In genomic region chr15:67859331-67859946, GRCh38 we compare ENCODE assay signal across 20 cellular contexts. TPM values are rescaled to one million over a fixed set of nuclear protein-coding genes. Genes with fewer than 3 reads are reported as not detected.
A peak's percentile ranks its signal among the peaks of the same experiment; 100 is the strongest.
DNase-seq lines count a peak whose midpoint lies in the region; ATAC-seq and TF ChIP-seq lines count a peak whose summit lies in the region.
"Had no signal": no experiment of that assay in that cellular context is flagged by ENCODE, and none has a peak within 500 bp of the region (broad histone marks: within the 10 kb centered on the region; RNA-seq: fewer than 3 reads in every experiment).

No MANE protein-coding gene starts in this region.

- H3K79me2 ChIP-seq in PC-3 (ENCODE audit: low read length): no peaks in the 10 kb centered on the region

- H3K9me2 ChIP-seq in PC-3 (replicated peaks; ENCODE audit: low read length): no peaks in the 10 kb centered on the region

- H3K9ac ChIP-seq in BLaER1 (no peak overlapping the region), PC-3 (ENCODE audit: low read length) (no peak overlapping the region)
- H3K9ac ChIP-seq: GM23248 had no signal

- peak; percentile 29 for ATAC-seq in PC-3
- ATAC-seq: CD8-positive, alpha-beta T cell had no signal

- no peak overlapping the region for H3K27ac Mint-ChIP-seq in activated CD4-positive, alpha-beta memory T cell treated with anti-CD3 and anti-CD28 coated beads, Interleukin-2, amount 10 ng/mL, durations not matched to agents 7 days and 5 days
- H3K27ac Mint-ChIP-seq: CD8-positive, alpha-beta T cell had no signal

- H3K4me3 ChIP-seq in BLaER1 (no peak overlapping the region), PC-3 (ENCODE audit: low read length) (no peak overlapping the region)
- H3K4me3 ChIP-seq: GM23248 had no signal

- no peaks in the 10 kb centered on the region for H4K20me1 ChIP-seq in BLaER1
- no peaks in the 10 kb centered on the region for H4K20me1 ChIP-seq in PC-3 (ENCODE audit: low read length)

- H3K27ac ChIP-seq in BLaER1 (0 out of 2 replicates have a peak overlapping the region, but pooled peaks have one; percentile 9), PC-3 (ENCODE audit: low read length) (peak overlapping the region; percentile 50; the same call in 1 of the 2 replicates)
- H3K27ac ChIP-seq: GM23248, HL-60 had no signal

- H3F3A ChIP-seq in PC-3 (ENCODE audit: low read length, unreplicated experiment): no peaks in the 10 kb centered on the region

- BruUV-seq in PC-3 (replicated peaks; lab: Mats Ljungman, UMichigan): no TSS peak

- H3K9me3 Mint-ChIP-seq in activated CD4-positive, alpha-beta memory T cell treated with anti-CD3 and anti-CD28 coated beads, Interleukin-2, amount 10 ng/mL, durations not matched to agents 7 days and 5 days: no peaks in the 10 kb centered on the region
- H3K9me3 Mint-ChIP-seq: CD8-positive, alpha-beta T cell had no signal

- CTCF ChIA-PET in PC-3 (lab: Charles Lee): no interaction called here
- CTCF ChIA-PET in activated CD4-positive, alpha-beta memory T cell treated with anti-CD3 and anti-CD28 coated beads, Interleukin-2, amount 10 ng/mL, durations not matched to agents 7 days and 5 days (lab: Charles Lee): no interaction called here

- H3K4me1 ChIP-seq in BLaER1 (peaks cover 43% of the 10 kb centered on the region), PC-3 (ENCODE audit: insufficient read depth, low read length) (peaks cover 18% of the 10 kb centered on the region)

- H2AFZ ChIP-seq in PC-3 (ENCODE audit: low read length): 0 out of 2 replicates have a peak overlapping the region, but pooled peaks have one; percentile 13
- H2AFZ ChIP-seq: GM23248 had no signal

- TF ChIP-seq CTCF in PC-3 (conservative IDR thresholded peaks at IDR 0.05; ENCODE audit: low read depth, low read length): no peak

- intact Hi-C loops in PC-3 (cut with micrococcal nuclease): no loop called here

- H3K9me3 ChIP-seq in BLaER1: no peaks in the 10 kb centered on the region
- H3K9me3 ChIP-seq in PC-3 (ENCODE audit: low read length): no peaks in the 10 kb centered on the region

- H3K4me3 Mint-ChIP-seq in activated CD4-positive, alpha-beta memory T cell treated with anti-CD3 and anti-CD28 coated beads, Interleukin-2, amount 10 ng/mL, durations not matched to agents 7 days and 5 days: no peak overlapping the region
- H3K4me3 Mint-ChIP-seq: CD8-positive, alpha-beta T cell had no signal

- H3K27me3 ChIP-seq in BLaER1 (no peaks in the 10 kb centered on the region), PC-3 (ENCODE audit: low read length) (no peaks in the 10 kb centered on the region)

- POLR2A ChIA-PET in PC-3 (lab: Charles Lee; ENCODE audit: unreplicated experiment): no interaction called here
- POLR2A ChIA-PET in activated CD4-positive, alpha-beta memory T cell treated with anti-CD3 and anti-CD28 coated beads, Interleukin-2, amount 10 ng/mL, durations not matched to agents 7 days and 5 days (lab: Charles Lee): no interaction called here

- H3K36me3 Mint-ChIP-seq in activated CD4-positive, alpha-beta memory T cell treated with anti-CD3 and anti-CD28 coated beads, Interleukin-2, amount 10 ng/mL, durations not matched to agents 7 days and 5 days (ENCODE audit: low read depth): no peaks in the 10 kb centered on the region
- H3K36me3 Mint-ChIP-seq: CD8-positive, alpha-beta T cell had no signal

- in situ Hi-C loops in ACHN (cut with HindIII; ENCODE audit: low pct_ligation_motif_present, low pct_unique_long_range_greater_than_20kb, low sequenced_read_pairs): no loop called here

- H3K36me3 ChIP-seq in BLaER1 (no peaks in the 10 kb centered on the region), PC-3 (ENCODE audit: low read depth, low read length) (no peaks in the 10 kb centered on the region)

- peaks cover 6% of the 10 kb centered on the region for H3K27me3 Mint-ChIP-seq in activated CD4-positive, alpha-beta memory T cell treated with anti-CD3 and anti-CD28 coated beads, Interleukin-2, amount 10 ng/mL, durations not matched to agents 7 days and 5 days

- peaks cover 4% of the 10 kb centered on the region for H3K4me1 Mint-ChIP-seq in activated CD4-positive, alpha-beta memory T cell treated with anti-CD3 and anti-CD28 coated beads, Interleukin-2, amount 10 ng/mL, durations not matched to agents 7 days and 5 days

- H3K4me2 ChIP-seq in BLaER1 (peak overlapping the region; percentile 54), PC-3 (ENCODE audit: low read length) (peak overlapping the region; percentile 46; the same call in 1 of the 2 replicates)

- DNase-seq in PC-3 (peak; percentile 20), kidney tubule cell (ENCODE audit: low spot score) (peak; percentile 68), renal cortical epithelial cell (ENCODE audit: low read depth) (peak; percentile 71), NCI-H345 treated with DMSO at 0.1 percent for 48 hours (lab: John Stamatoyannopoulos, UW; ENCODE audit: unreplicated experiment) (no peak), ACHN (no peak)
- no peak for DNase-seq in activated CD4-positive, alpha-beta memory T cell treated with anti-CD3 and anti-CD28 coated beads, Interleukin-2, amount 10 ng/mL, durations not matched to agents 7 days and 5 days
- DNase-seq: AML-193, DMS79 treated with DMSO at 0.1 percent for 48 hours, GM23248, KG1, NCI-H1092, NCI-H1694 treated with DMSO at 0.1 percent for 48 hours, NCI-H446 treated with DMSO at 0.1 percent for 48 hours, NCI-H748 treated with DMSO at 0.1 percent for 48 hours, SHP77 had no signal

RNA-seq across cellular contexts. Expression of gene RNU6-1, which starts 19.6 kb away (rescaled TPM):
- total RNA-seq in PC-3 (2014; rRNA removed) (not detected in 2 replicates), renal cortical epithelial cell (not detected in 2 replicates)
- not detected for total RNA-seq in activated CD4-positive, alpha-beta memory T cell treated with anti-CD3 and anti-CD28 coated beads, Interleukin-2, amount 10 ng/mL, durations not matched to agents 7 days and 5 days
- total RNA-seq: A673; CD8-positive, alpha-beta T cell; GM23248; MCF 10A had no signal

RNA-seq across cellular contexts. Expression of gene SKOR1, which starts 34.1 kb away (rescaled TPM):
- 0.11 and 0.35 TPM in 2 replicates for total RNA-seq in PC-3 (2014; rRNA removed)
- 0.10 TPM in 1 of 2 replicates, not detected in the other for total RNA-seq in renal cortical epithelial cell
- under 1 TPM; 0.23 to 0.25 TPM for total RNA-seq in activated CD4-positive, alpha-beta memory T cell treated with anti-CD3 and anti-CD28 coated beads, Interleukin-2, amount 10 ng/mL, durations not matched to agents 7 days and 5 days

Comparison
In these comparisons a context has a peak if more than half of its experiments do, and no peak if none do; other contexts are left out.
1. DNase-seq: peak in PC-3 (single experiment), kidney tubule cell (single experiment) and renal cortical epithelial cell (single experiment); none in NCI-H345 treated with DMSO at 0.1 percent for 48 hours (single experiment), ACHN (single experiment) and activated CD4-positive, alpha-beta memory T cell treated with anti-CD3 and anti-CD28 coated beads, Interleukin-2, amount 10 ng/mL, durations not matched to agents 7 days and 5 days (single experiment).